10 cellular contexts compared by ENCODE assay signal in genomic region chr7:94183289-94183749, GRCh38.
DNase-seq lines count a peak whose midpoint lies in the region; ATAC-seq, FAIRE-seq and TF ChIP-seq lines count a peak whose summit lies in the region.
"Had no signal": no experiment of that assay in that cellular context is flagged by ENCODE, and none has a peak within 500 bp of the region (broad histone marks: within the 10 kb centered on the region; RNA-seq: fewer than 3 reads in every experiment).

No MANE protein-coding gene starts in this region.

- POLR2A ChIA-PET in OCI-LY7 (lab: Charles Lee): interaction anchor here (1.0 kb wide), 1 partner anchor 8 kb away, joined by 3 read pairs; no protein-coding TSS in a partner anchor

- TF ChIP-seq CTCF in OCI-LY7 (conservative IDR thresholded peaks at IDR 0.05; ENCODE audit: low read length) (no peak), D721Med (IDR thresholded peaks at IDR 0.05; ENCODE audit: insufficient read depth, missing control alignments) (no peak)

- no TSS peak for BruUV-seq in OCI-LY7 (replicated peaks; lab: Mats Ljungman, UMichigan)

- no peak for FAIRE-seq in D721Med (lab: Jason Lieb, UNC)

- DNase-seq in COLO829 (ENCODE audit: low spot score) (peak; percentile 91), OCI-LY7 (ENCODE audit: low spot score) (no peak), D721Med (ENCODE audit: insufficient read length, low spot score) (no peak)
- DNase-seq: activated naive CD8-positive, alpha-beta T cell treated with anti-CD3 and anti-CD28 coated beads, Interleukin-2, amount 50 U/mL, for 24 hours; NCI-H1930 had no signal

- ATAC-seq in esophagus mucosa (peak; percentile 57), HG03521 (IDR thresholded peaks at IDR 0.05; ENCODE audit: unreplicated experiment) (no peak), GM19467 (IDR thresholded peaks at IDR 0.05; ENCODE audit: unreplicated experiment) (no peak), GM19324 (IDR thresholded peaks at IDR 0.05; ENCODE audit: low FRiP score, unreplicated experiment) (no peak)
- ATAC-seq: activated naive CD8-positive, alpha-beta T cell treated with anti-CD3 and anti-CD28 coated beads, Interleukin-2, amount 50 U/mL, for 24 hours had no signal

- CTCF ChIA-PET in OCI-LY7 (lab: Charles Lee; ENCODE audit: unreplicated experiment): interaction anchor here (1.1 kb wide), 1 partner anchor 15 kb away, joined by 3 read pairs; no protein-coding TSS in a partner anchor

- H2AFZ ChIP-seq in OCI-LY7 (ENCODE audit: low read length) (peak overlapping the region; percentile 3; the same call in 1 of the 2 replicates), neuron (ENCODE audit: low read depth, low read length) (peak overlapping the region; percentile 59)

- H3K9me3 ChIP-seq in OCI-LY7 (ENCODE audit: low read length) (no peaks in the 10 kb centered on the region), neuron (ENCODE audit: low read length) (peaks cover 6% of the 10 kb centered on the region)

- no peaks in the 10 kb centered on the region for H3K9me2 ChIP-seq in OCI-LY7 (ENCODE audit: insufficient read depth, low read length)

- H3K4me3 ChIP-seq in OCI-LY7 (ENCODE audit: low read depth, low read length, poor library complexity, severe bottlenecking) (no peak overlapping the region), neuron (ENCODE audit: low read length) (no peak overlapping the region)

- no peaks in the 10 kb centered on the region for H4K20me1 ChIP-seq in OCI-LY7 (ENCODE audit: insufficient read depth, low read length)

- no peaks in the 10 kb centered on the region for H3K79me2 ChIP-seq in OCI-LY7 (ENCODE audit: insufficient read depth, low read depth, low read length)

- H3K4me2 ChIP-seq in OCI-LY7 (ENCODE audit: low read length): no peak overlapping the region

- intact Hi-C loops in OCI-LY7 (cut with micrococcal nuclease; ENCODE audit: unreplicated experiment): no loop called here

- H3K36me3 ChIP-seq in OCI-LY7 (ENCODE audit: insufficient read depth, low read length) (no peaks in the 10 kb centered on the region), neuron (ENCODE audit: insufficient read depth, low read length) (no peaks in the 10 kb centered on the region)

- no peaks in the 10 kb centered on the region for H3K27me3 ChIP-seq in neuron (ENCODE audit: insufficient read depth, low read length)

- no peak overlapping the region for H3K27ac ChIP-seq in OCI-LY7 (ENCODE audit: low read depth, low read length, poor library complexity, severe bottlenecking)

- no peaks in the 10 kb centered on the region for H3K4me1 ChIP-seq in OCI-LY7 (ENCODE audit: insufficient read depth, low read length, poor library complexity, severe bottlenecking)
- peaks cover 19% of the 10 kb centered on the region for H3K4me1 ChIP-seq in neuron (ENCODE audit: insufficient read depth, low read length)
